8 cellular contexts compared by ENCODE assay signal in genomic region chr11:34994859-34995258, GRCh38.
"Had no signal": no experiment of that assay in that cellular context is flagged by ENCODE, and none has a peak within 500 bp of the region (broad histone marks: within the 10 kb centered on the region; RNA-seq: fewer than 3 reads in every experiment).

No MANE protein-coding gene starts in this region.

- H3K9me3 ChIP-seq: HAP-1 had no signal

- H3K4me3 ChIP-seq: GM23248, HAP-1 had no signal

- ATAC-seq: HCT116, HepG2 had no signal

- H3K9me3 Mint-ChIP-seq: HFFc6 had no signal

- DNase-seq: GM23248, GOT3, H7, HFFc6 had no signal

- H3K9ac ChIP-seq: GM23248 had no signal

- H3K4me1 ChIP-seq: HAP-1 had no signal

- H3K4me3 Mint-ChIP-seq: HFFc6 had no signal

- H3K27ac ChIP-seq: GM23248, HL-60 had no signal

- H3K27ac Mint-ChIP-seq: HFFc6 had no signal

- H2AFZ ChIP-seq: GM23248 had no signal
